ENCODE assay signal across 2 cellular contexts in genomic region chr1:18350783-18351182, GRCh38.
TF ChIP-seq lines count a peak whose summit lies in the region.

No MANE protein-coding gene starts in this region.

TF ChIP-seq in GM23338, 12 proteins besides CTCF, POLR2A, EP300 and RAD21:
- TF ChIP-seq JUNB (IDR thresholded peaks at IDR 0.05; ENCODE audit: unreplicated experiment) (no peak), EZH2 (IDR thresholded peaks at IDR 0.05; ENCODE audit: low read depth, unreplicated experiment) (no peak), CREB1 (CRISPR knock-in tag; IDR thresholded peaks at IDR 0.05; ENCODE audit: low read depth) (no peak), REST (IDR thresholded peaks at IDR 0.05; ENCODE audit: unreplicated experiment) (no peak), ZNF462 (CRISPR knock-in tag; IDR thresholded peaks at IDR 0.05) (no peak), EZH2phosphoT487 (IDR thresholded peaks at IDR 0.05; ENCODE audit: unreplicated experiment) (no peak), ZNF331 (CRISPR knock-in tag; IDR thresholded peaks at IDR 0.05; ENCODE audit: low read depth) (no peak), STAT1 (IDR thresholded peaks at IDR 0.05; ENCODE audit: unreplicated experiment) (no peak), NANOG (IDR thresholded peaks at IDR 0.05; ENCODE audit: borderline replicate concordance) (no peak), ZNF114 (CRISPR knock-in tag; IDR thresholded peaks at IDR 0.05) (no peak), POLR2AphosphoS5 (IDR thresholded peaks at IDR 0.05; ENCODE audit: low read depth) (no peak)
- TF ChIP-seq, protein P1, sequence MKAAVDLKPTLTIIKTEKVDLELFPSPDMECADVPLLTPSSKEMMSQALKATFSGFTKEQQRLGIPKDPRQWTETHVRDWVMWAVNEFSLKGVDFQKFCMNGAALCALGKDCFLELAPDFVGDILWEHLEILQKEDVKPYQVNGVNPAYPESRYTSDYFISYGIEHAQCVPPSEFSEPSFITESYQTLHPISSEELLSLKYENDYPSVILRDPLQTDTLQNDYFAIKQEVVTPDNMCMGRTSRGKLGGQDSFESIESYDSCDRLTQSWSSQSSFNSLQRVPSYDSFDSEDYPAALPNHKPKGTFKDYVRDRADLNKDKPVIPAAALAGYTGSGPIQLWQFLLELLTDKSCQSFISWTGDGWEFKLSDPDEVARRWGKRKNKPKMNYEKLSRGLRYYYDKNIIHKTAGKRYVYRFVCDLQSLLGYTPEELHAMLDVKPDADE (IDR thresholded peaks at IDR 0.05), result no peak

TF ChIP-seq in H1, 55 proteins besides CTCF, POLR2A, EP300 and RAD21:
- TF ChIP-seq GTF2F1 (IDR thresholded peaks at IDR 0.05; ENCODE audit: borderline replicate concordance, low read depth, low read length) (no peak), TCF12 (IDR thresholded peaks at IDR 0.05; ENCODE audit: low read depth, low read length) (no peak), TBP (IDR thresholded peaks at IDR 0.05; ENCODE audit: low read depth, low read length) (no peak), PHF8 (conservative IDR thresholded peaks at IDR 0.05; ENCODE audit: low read depth, low read length) (no peak), CREB1 (IDR thresholded peaks at IDR 0.05) (no peak), TAF1 (IDR thresholded peaks at IDR 0.05; ENCODE audit: low read depth, low read length) (no peak), ASH2L (IDR thresholded peaks at IDR 0.05; ENCODE audit: low read length) (no peak), SP2 (IDR thresholded peaks at IDR 0.05; ENCODE audit: low read length) (no peak), NANOG (IDR thresholded peaks at IDR 0.05; ENCODE audit: insufficient read depth, low read depth, low read length, poor library complexity, severe bottlenecking) (no peak), TAF7 (optimal IDR thresholded peaks at IDR 0.05; ENCODE audit: borderline replicate concordance, low read depth, low read length) (no peak), CHD2 (IDR thresholded peaks at IDR 0.05; ENCODE audit: low read length) (no peak), CEBPB (IDR thresholded peaks at IDR 0.05; ENCODE audit: low read depth, low read length) (no peak)
- TF ChIP-seq, protein P2, sequence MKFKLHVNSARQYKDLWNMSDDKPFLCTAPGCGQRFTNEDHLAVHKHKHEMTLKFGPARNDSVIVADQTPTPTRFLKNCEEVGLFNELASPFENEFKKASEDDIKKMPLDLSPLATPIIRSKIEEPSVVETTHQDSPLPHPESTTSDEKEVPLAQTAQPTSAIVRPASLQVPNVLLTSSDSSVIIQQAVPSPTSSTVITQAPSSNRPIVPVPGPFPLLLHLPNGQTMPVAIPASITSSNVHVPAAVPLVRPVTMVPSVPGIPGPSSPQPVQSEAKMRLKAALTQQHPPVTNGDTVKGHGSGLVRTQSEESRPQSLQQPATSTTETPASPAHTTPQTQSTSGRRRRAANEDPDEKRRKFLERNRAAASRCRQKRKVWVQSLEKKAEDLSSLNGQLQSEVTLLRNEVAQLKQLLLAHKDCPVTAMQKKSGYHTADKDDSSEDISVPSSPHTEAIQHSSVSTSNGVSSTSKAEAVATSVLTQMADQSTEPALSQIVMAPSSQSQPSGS (IDR thresholded peaks at IDR 0.05; ENCODE audit: low read length), result no peak
- TF ChIP-seq, protein P3, sequence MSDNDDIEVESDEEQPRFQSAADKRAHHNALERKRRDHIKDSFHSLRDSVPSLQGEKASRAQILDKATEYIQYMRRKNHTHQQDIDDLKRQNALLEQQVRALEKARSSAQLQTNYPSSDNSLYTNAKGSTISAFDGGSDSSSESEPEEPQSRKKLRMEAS (IDR thresholded peaks at IDR 0.05), result no peak
